12 cellular contexts compared by ENCODE assay signal in genomic region chr10:127679642-127680255, GRCh38. TPM values are rescaled to one million over a fixed set of nuclear protein-coding genes. Genes with fewer than 3 reads are reported as not detected.
DNase-seq lines count a peak whose midpoint lies in the region; ATAC-seq and TF ChIP-seq lines count a peak whose summit lies in the region.
"Had no signal": no experiment of that assay in that cellular context is flagged by ENCODE, and none has a peak within 500 bp of the region (broad histone marks: within the 10 kb centered on the region; RNA-seq: fewer than 3 reads in every experiment).

No MANE protein-coding gene starts in this region.

- H3K27me3 ChIP-seq in liver (ENCODE audit: control insufficient read depth in 4 of 4, insufficient read depth in 4 of 4, low read length in 3 of 4), result peaks cover 0 to 6% (median under 1%) of the 10 kb centered on the region in 4 donors

- intact Hi-C loops in CD14-positive monocyte (cut with micrococcal nuclease), result no loop called here

- H3K4me1 ChIP-seq in liver (ENCODE audit: control insufficient read depth in 4 of 4, insufficient read depth in 4 of 4, low read length in 3 of 4), result no peaks in the 10 kb centered on the region

- no peak for TF ChIP-seq RAD21 in liver (IDR thresholded peaks at IDR 0.05)

- peaks cover 0 to 1% (median 0%) of the 10 kb centered on the region in 7 donors for H3K9me3 Mint-ChIP-seq in CD14-positive monocyte
- H3K9me3 Mint-ChIP-seq in HFFc6, result peaks cover 45% of the 10 kb centered on the region

- DNase-seq in CD14-positive monocyte (ENCODE audit: low spot score) (no peak), HFFc6 (no peak), SHP77 treated with DMSO at 0.1 percent for 48 hours (lab: John Stamatoyannopoulos, UW) (no peak), foreskin fibroblast (no peak), superior temporal gyrus (ENCODE audit: extremely low spot score) (no peak)
- DNase-seq: activated CD8-positive, alpha-beta memory T cell treated with anti-CD3 and anti-CD28 coated beads, Interleukin-2, amount 50 U/mL, for 48 hours; dorsolateral prefrontal cortex; occipital lobe had no signal

- H3K4me1 Mint-ChIP-seq in CD14-positive monocyte (no peaks in the 10 kb centered on the region), HFFc6 (ENCODE audit: low read depth) (no peaks in the 10 kb centered on the region)

- H3K27ac ChIP-seq in VCaP (no peak overlapping the region), liver (ENCODE audit: low read depth in 1 of 2, low read length in 2 of 2) (no peak overlapping the region)
- H3K27ac ChIP-seq: dorsolateral prefrontal cortex had no signal

- WGBS in liver, result 56% methylated on average over 3 of the region's 3 CpGs

- H3K4me3 Mint-ChIP-seq in CD14-positive monocyte (no peak overlapping the region), HFFc6 (no peak overlapping the region)

- H3K9ac ChIP-seq in liver (ENCODE audit: low read depth in 1 of 2, low read length in 2 of 2), result no peak overlapping the region

- H3K36me3 Mint-ChIP-seq in CD14-positive monocyte, result no peaks in the 10 kb centered on the region
- H3K36me3 Mint-ChIP-seq in HFFc6 (ENCODE audit: low read depth), result peaks cover 4% of the 10 kb centered on the region; the same call in 1 of the 2 replicates

- H3K4me3 ChIP-seq in liver (ENCODE audit: low read depth in 1 of 3, low read length in 3 of 3), result no peak overlapping the region
- H3K4me3 ChIP-seq in foreskin fibroblast (ENCODE audit: low read depth in 1 of 2, low read length in 2 of 2), result no peak overlapping the region
- H3K4me3 ChIP-seq: dorsolateral prefrontal cortex, K562 had no signal

- H3K27me3 Mint-ChIP-seq in CD14-positive monocyte (ENCODE audit: low read depth in 3 of 3) (peaks cover 2 to 3% (median 2%) of the 10 kb centered on the region in 3 donors), HFFc6 (ENCODE audit: insufficient read depth) (no peaks in the 10 kb centered on the region; the same call in 1 of the 2 replicates)

- TF ChIP-seq CTCF in CD14-positive monocyte (IDR thresholded peaks at IDR 0.05) (peak; percentile 26), HFFc6 (IDR thresholded peaks at IDR 0.05) (peak; percentile 30; the same call in 1 of the 2 replicates), VCaP (conservative IDR thresholded peaks at IDR 0.05) (peak; percentile 46), liver (IDR thresholded peaks at IDR 0.05; ENCODE audit: low read depth, low read length, missing input control) (peak; percentile 10), foreskin fibroblast (IDR thresholded peaks at IDR 0.05; ENCODE audit: low read depth, low read length) (no peak)

- ATAC-seq in HG03175 (IDR thresholded peaks at IDR 0.05; ENCODE audit: unreplicated experiment), result no peak
- ATAC-seq: K562 had no signal

- no peaks in the 10 kb centered on the region for H3K9me3 ChIP-seq in liver (ENCODE audit: control insufficient read depth in 4 of 4, low read length in 3 of 4)

- H3K27ac Mint-ChIP-seq in CD14-positive monocyte (no peak overlapping the region), HFFc6 (no peak overlapping the region)

- H3K36me3 ChIP-seq in liver (ENCODE audit: control insufficient read depth in 4 of 4, insufficient read depth in 3 of 4, low read depth in 1 of 4, low read length in 3 of 4), result no peaks in the 10 kb centered on the region

TF ChIP-seq in liver, 16 proteins besides CTCF, POLR2A, EP300 and RAD21:
- TF ChIP-seq NR2F2 (IDR thresholded peaks at IDR 0.05) (no peak), FOXA2 (IDR thresholded peaks at IDR 0.05) (no peak), FOXA1 (IDR thresholded peaks at IDR 0.05) (no peak), SP1 (IDR thresholded peaks at IDR 0.05) (no peak), HNF4G (IDR thresholded peaks at IDR 0.05) (no peak), EGR1 (IDR thresholded peaks at IDR 0.05; ENCODE audit: low read depth in 2 of 2) (no peak), RXRA (IDR thresholded peaks at IDR 0.05) (no peak), ATF3 (IDR thresholded peaks at IDR 0.05) (no peak), HNF4A (conservative IDR thresholded peaks at IDR 0.05) (no peak), TAF1 (conservative IDR thresholded peaks at IDR 0.05) (no peak), JUND (IDR thresholded peaks at IDR 0.05) (no peak)
- TF ChIP-seq, protein P1, sequence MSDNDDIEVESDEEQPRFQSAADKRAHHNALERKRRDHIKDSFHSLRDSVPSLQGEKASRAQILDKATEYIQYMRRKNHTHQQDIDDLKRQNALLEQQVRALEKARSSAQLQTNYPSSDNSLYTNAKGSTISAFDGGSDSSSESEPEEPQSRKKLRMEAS (IDR thresholded peaks at IDR 0.05), result no peak

RNA-seq across cellular contexts. Expression of gene FOXI2, which starts 57.2 kb away (rescaled TPM):
- polyA plus RNA-seq in CD14-positive monocyte (not detected), liver (under 1 TPM in 1 of 2 donors, not detected in 1; 0.01 TPM)
- total RNA-seq in HFFc6 (2021; fragmentation: NEBNext Ultra II Directional; extraction: Animal tissue kit (Norgen Biotek cat#: 25700)), result not detected
- under 1 TPM in 1 of 2 donors, not detected in 1; under 0.01 TPM for total RNA-seq in liver
- total RNA-seq: K562, occipital lobe had no signal
- polyA plus RNA-seq: K562 had no signal
